Comparison of ENCODE assay signal across 17 cellular contexts in the genomic region with DNA sequence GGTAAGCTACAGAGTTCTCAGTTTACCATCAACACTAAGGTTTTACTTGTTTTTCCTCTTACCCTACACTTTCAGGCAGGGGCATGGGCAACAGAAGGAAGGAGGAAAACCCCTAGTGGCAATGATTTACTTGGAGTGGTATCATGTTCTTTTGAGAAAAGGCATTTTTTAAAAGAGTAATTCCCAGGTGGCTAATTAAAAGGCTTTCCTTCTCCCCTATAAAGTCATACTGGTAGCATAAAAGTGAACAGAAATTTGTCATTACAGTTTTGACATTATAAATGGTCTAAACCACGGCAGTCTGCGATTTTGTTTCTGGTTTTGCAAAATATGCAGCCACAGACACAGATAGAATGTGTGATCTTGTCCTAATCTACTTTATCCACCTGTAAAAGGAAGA. TPM values are rescaled to one million over a fixed set of nuclear protein-coding genes. Genes with fewer than 3 reads are reported as not detected.
"Had no signal": no experiment of that assay in that cellular context is flagged by ENCODE, and none has a peak within 500 bp of the region (broad histone marks: within the 10 kb centered on the region; RNA-seq: fewer than 3 reads in every experiment).

No MANE protein-coding gene starts in this region.

- H3K36me3 ChIP-seq: colonic mucosa had no signal

- H3K9me3 Mint-ChIP-seq: activated T-helper 2 cell treated with anti-CD3 and anti-CD28 coated beads, Interferon-gamma antibody, Interleukin-2, Interleukin-4, amounts not matched to agents 10 μg/mL and 5 μg/mL and 100 μg/mL, durations not matched to agents 14 hours and 24 hours and 36 hours; stimulated activated naive CD8-positive, alpha-beta T cell treated with anti-CD3 and anti-CD28 coated beads, Interleukin-15, amount 100 ng/mL, for 72 hours; type B pancreatic cell had no signal

- DNase-seq: activated naive CD4-positive, alpha-beta T cell treated with anti-CD3 and anti-CD28 coated beads, Interleukin-2, amount 50 U/mL, for 16 hours; activated T-cell treated with anti-CD3 and anti-CD28 coated beads for 4 hours; amniotic stem cell; central memory CD4-positive, alpha-beta T cell; colonic mucosa; left colon; stimulated activated naive CD8-positive, alpha-beta T cell treated with anti-CD3 and anti-CD28 coated beads, Interleukin-15, amount 100 ng/mL, for 72 hours had no signal

- H3K27ac ChIP-seq: colonic mucosa had no signal

- H3K27ac Mint-ChIP-seq: activated T-helper 2 cell treated with anti-CD3 and anti-CD28 coated beads, Interferon-gamma antibody, Interleukin-2, Interleukin-4, amounts not matched to agents 10 μg/mL and 5 μg/mL and 100 μg/mL, durations not matched to agents 14 hours and 24 hours and 36 hours; stimulated activated naive CD8-positive, alpha-beta T cell treated with anti-CD3 and anti-CD28 coated beads, Interleukin-15, amount 100 ng/mL, for 72 hours; type B pancreatic cell had no signal

- H3K27me3 ChIP-seq: colonic mucosa had no signal

- H3K9me3 ChIP-seq: colonic mucosa had no signal

- H3K4me3 ChIP-seq: colonic mucosa had no signal

- H3K4me3 Mint-ChIP-seq: neural crest cell; stimulated activated naive CD8-positive, alpha-beta T cell treated with anti-CD3 and anti-CD28 coated beads, Interleukin-15, amount 100 ng/mL, for 72 hours; type B pancreatic cell had no signal

- H3K27me3 Mint-ChIP-seq: stimulated activated naive CD8-positive, alpha-beta T cell treated with anti-CD3 and anti-CD28 coated beads, Interleukin-15, amount 100 ng/mL, for 72 hours; type B pancreatic cell had no signal

- ATAC-seq: esophagus mucosa; left colon; sciatic nerve; stimulated activated naive CD8-positive, alpha-beta T cell treated with anti-CD3 and anti-CD28 coated beads, Interleukin-15, amount 100 ng/mL, for 72 hours had no signal

- H3K4me1 Mint-ChIP-seq: stimulated activated naive CD8-positive, alpha-beta T cell treated with anti-CD3 and anti-CD28 coated beads, Interleukin-15, amount 100 ng/mL, for 72 hours had no signal

- H3K4me1 ChIP-seq: colonic mucosa had no signal

RNA-seq across cellular contexts. Expression of a gene that starts 30.9 kb away (rescaled TPM):
- total RNA-seq: activated CD8-positive, alpha-beta memory T cell treated with anti-CD3 and anti-CD28 coated beads for 36 hours; activated T-helper 2 cell treated with anti-CD3 and anti-CD28 coated beads, Interferon-gamma antibody, Interleukin-2, Interleukin-4, amounts not matched to agents 10 μg/mL and 5 μg/mL and 100 μg/mL, durations not matched to agents 14 hours and 24 hours and 36 hours; colonic mucosa; esophagus mucosa; left colon; lung microvascular endothelial cell; neural crest cell; osteoblast; pulmonary artery endothelial cell; sciatic nerve; temporal lobe had no signal
